In the genomic region with DNA sequence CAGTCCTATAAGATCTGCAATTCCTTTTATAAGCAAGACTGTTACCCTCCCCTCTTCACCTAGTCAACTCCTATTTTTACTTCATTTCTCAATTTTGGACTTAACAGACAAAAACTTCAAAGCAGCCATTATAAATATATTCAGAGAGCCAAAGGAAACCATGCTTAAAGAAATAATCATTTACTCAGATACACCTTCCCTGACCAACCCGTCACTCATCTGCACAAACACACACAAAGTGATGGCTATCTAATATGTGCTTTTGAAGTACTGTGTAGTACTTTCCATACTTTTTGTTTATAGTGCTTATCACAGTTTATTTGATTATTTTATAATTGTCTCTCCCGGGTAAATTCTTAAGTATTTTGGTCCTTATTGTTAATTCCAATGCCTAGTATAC, we compare ENCODE assay signal across 26 cellular contexts.
"Had no signal": no experiment of that assay in that cellular context is flagged by ENCODE, and none has a peak within 500 bp of the region (broad histone marks: within the 10 kb centered on the region; RNA-seq: fewer than 3 reads in every experiment).

No MANE protein-coding gene starts in this region.

- DNase-seq: Kasumi-1, KG1, MG63, NCI-H1092, NCI-H1105, NCI-H1417 treated with DMSO at 0.1 percent for 48 hours, NCI-H1436 treated with DMSO at 0.1 percent for 48 hours, NCI-H1694 treated with DMSO at 0.1 percent for 48 hours, NCI-H187 treated with DMSO at 0.1 percent for 48 hours, NCI-H2029, NCI-H2081, NCI-H2171 treated with DMSO at 0.1 percent for 48 hours, NCI-H2227 treated with DMSO at 0.1 percent for 48 hours, NCI-H345, NCI-H446, NCI-H510A treated with DMSO at 0.1 percent for 48 hours, NCI-H524 treated with DMSO at 0.1 percent for 48 hours, NCI-H526 treated with DMSO at 0.1 percent for 48 hours, NCI-H774, Peyer's patch, Right ventricle myocardium superior, RPMI8226, SHP77 treated with DMSO at 0.1 percent for 48 hours, SK-N-SH, SW 1271 had no signal

- H3K27me3 ChIP-seq: MG63, Peyer's patch, SJSA1 had no signal

- H3K9ac ChIP-seq: SK-N-SH had no signal

- H3K9me3 ChIP-seq: MG63, Peyer's patch, SJSA1, SK-N-SH had no signal

- H3K4me3 ChIP-seq: MG63, Peyer's patch, SJSA1 had no signal

- H3K4me1 ChIP-seq: Peyer's patch, SJSA1 had no signal

- H3K36me3 ChIP-seq: MG63, Peyer's patch, SJSA1 had no signal

- H3K4me2 ChIP-seq: SK-N-SH had no signal

- H3K9me2 ChIP-seq: SK-N-SH had no signal

- H3K27ac ChIP-seq: Peyer's patch, SJSA1 had no signal
